In the genomic region with DNA sequence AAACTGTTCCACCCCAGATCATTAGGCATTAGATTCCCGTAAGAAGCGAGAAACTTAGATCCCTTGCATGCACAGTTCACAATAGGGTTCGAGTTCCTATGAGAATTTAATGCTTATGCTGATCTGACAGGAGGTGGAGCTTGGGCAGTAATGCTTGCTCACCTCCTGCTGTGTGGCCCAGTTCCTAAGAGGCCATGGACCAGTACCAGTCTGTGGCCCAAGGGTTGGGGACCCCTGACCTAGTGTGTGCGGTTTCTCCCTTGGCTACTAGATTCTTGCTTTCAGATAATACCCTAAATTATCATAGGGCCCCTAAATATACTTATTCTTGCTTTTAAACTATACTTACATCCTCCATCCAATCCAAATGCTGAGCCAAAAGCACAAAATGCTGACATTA, we compare ENCODE assay signal across 2 cellular contexts.
TF ChIP-seq lines count a peak whose summit lies in the region.

No MANE protein-coding gene starts in this region.

TF ChIP-seq in A549, 52 proteins besides CTCF, POLR2A, EP300 and RAD21 (continued from another document):
- TF ChIP-seq, protein P1, sequence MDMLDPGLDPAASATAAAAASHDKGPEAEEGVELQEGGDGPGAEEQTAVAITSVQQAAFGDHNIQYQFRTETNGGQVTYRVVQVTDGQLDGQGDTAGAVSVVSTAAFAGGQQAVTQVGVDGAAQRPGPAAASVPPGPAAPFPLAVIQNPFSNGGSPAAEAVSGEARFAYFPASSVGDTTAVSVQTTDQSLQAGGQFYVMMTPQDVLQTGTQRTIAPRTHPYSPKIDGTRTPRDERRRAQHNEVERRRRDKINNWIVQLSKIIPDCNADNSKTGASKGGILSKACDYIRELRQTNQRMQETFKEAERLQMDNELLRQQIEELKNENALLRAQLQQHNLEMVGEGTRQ (IDR thresholded peaks at IDR 0.05) = no peak
- TF ChIP-seq HDAC2 (IDR thresholded peaks at IDR 0.05) (no peak), E2F6 (IDR thresholded peaks at IDR 0.05; ENCODE audit: borderline replicate concordance, low read depth) (no peak), HES2 (IDR thresholded peaks at IDR 0.05) (no peak)

TF ChIP-seq in neural cell, 6 proteins besides CTCF, POLR2A, EP300 and RAD21 (continued from another document):
- TF ChIP-seq REST (IDR thresholded peaks at IDR 0.05; ENCODE audit: borderline replicate concordance) (no peak), EZH2 (IDR thresholded peaks at IDR 0.05; ENCODE audit: borderline replicate concordance, insufficient read depth, low read length, poor library complexity, severe bottlenecking) (no peak), SMC3 (conservative IDR thresholded peaks at IDR 0.05; ENCODE audit: poor library complexity) (no peak)
